In genomic region chr18:34223164-34223892, GRCh38 we compare ENCODE assay signal across 8 cellular contexts. TPM values are rescaled to one million over a fixed set of nuclear protein-coding genes. Genes with fewer than 3 reads are reported as not detected.
A peak's percentile ranks its signal among the peaks of the same experiment; 100 is the strongest.
DNase-seq lines count a peak whose midpoint lies in the region; ATAC-seq and TF ChIP-seq lines count a peak whose summit lies in the region.

No MANE protein-coding gene starts in this region.

- H3K4me1 ChIP-seq in right lobe of liver (peaks cover 0 to 25% (median 6%) of the 10 kb centered on the region in 4 donors), aorta (ENCODE audit: control insufficient read depth in 1 of 2, insufficient read depth in 2 of 2, low read length in 2 of 2) (no peaks in the 10 kb centered on the region)

- H3K27me3 ChIP-seq in right lobe of liver (peaks cover 0 to 27% of the 10 kb centered on the region in 2 donors), aorta (ENCODE audit: control insufficient read depth in 1 of 2, insufficient read depth in 2 of 2, low read length in 1 of 2) (no peaks in the 10 kb centered on the region)

- peaks cover 15% of the 10 kb centered on the region for H3K4me1 Mint-ChIP-seq in stimulated activated naive CD8-positive, alpha-beta T cell treated with anti-CD3 and anti-CD28 coated beads, Interleukin-15, amount 100 ng/mL, for 72 hours
- H3K4me1 Mint-ChIP-seq in activated CD8-positive, alpha-beta memory T cell treated with anti-CD3 and anti-CD28 coated beads, Interleukin-2, amount 10 ng/mL, durations not matched to agents 7 days and 5 days = no peaks in the 10 kb centered on the region
- H3K4me1 Mint-ChIP-seq in activated T-helper 2 cell treated with anti-CD3 and anti-CD28 coated beads, Interferon-gamma antibody, Interleukin-2, Interleukin-4, amounts not matched to agents 10 μg/mL and 5 μg/mL and 100 μg/mL, durations not matched to agents 14 hours and 24 hours and 36 hours (ENCODE audit: low read depth) = no peaks in the 10 kb centered on the region

- no peak for TF ChIP-seq POLR2A in right lobe of liver (IDR thresholded peaks at IDR 0.05)

- peaks cover 0 to under 1% of the 10 kb centered on the region in 2 donors for H3K9me3 Mint-ChIP-seq in stimulated activated naive CD8-positive, alpha-beta T cell treated with anti-CD3 and anti-CD28 coated beads, Interleukin-15, amount 100 ng/mL, for 72 hours
- no peaks in the 10 kb centered on the region for H3K9me3 Mint-ChIP-seq in activated CD8-positive, alpha-beta memory T cell treated with anti-CD3 and anti-CD28 coated beads, Interleukin-2, amount 10 ng/mL, durations not matched to agents 7 days and 5 days (ENCODE audit: low read depth)
- H3K9me3 Mint-ChIP-seq in activated T-helper 2 cell treated with anti-CD3 and anti-CD28 coated beads, Interferon-gamma antibody, Interleukin-2, Interleukin-4, amounts not matched to agents 10 μg/mL and 5 μg/mL and 100 μg/mL, durations not matched to agents 14 hours and 24 hours and 36 hours = no peaks in the 10 kb centered on the region

- intact Hi-C loops in right lobe of liver (cut with DNase I) = no loop called here
- intact Hi-C loops in aorta (cut with DNase I) = loop anchor here in 1 of 2 donors (10.0 kb wide), 2 partner anchors 561 to 1869 kb away; no protein-coding TSS in a partner anchor
- intact Hi-C loops in activated T-helper 2 cell treated with anti-CD3 and anti-CD28 coated beads, Interferon-gamma antibody, Interleukin-2, Interleukin-4, amounts not matched to agents 10 μg/mL and 5 μg/mL and 100 μg/mL, durations not matched to agents 14 hours and 24 hours and 36 hours (cut with micrococcal nuclease) = no loop called here

- TF ChIP-seq CTCF in astrocyte of the cerebellum (IDR thresholded peaks at IDR 0.05; ENCODE audit: low read depth, low read length, missing control alignments) (no peak), right lobe of liver (IDR thresholded peaks at IDR 0.05) (no peak)

- H3K36me3 ChIP-seq in right lobe of liver (no peaks in the 10 kb centered on the region), aorta (ENCODE audit: control insufficient read depth in 1 of 2, insufficient read depth in 2 of 2, low read length in 1 of 2) (no peaks in the 10 kb centered on the region)

- no peak for DNase-seq in stimulated activated naive CD8-positive, alpha-beta T cell treated with anti-CD3 and anti-CD28 coated beads, Interleukin-15, amount 100 ng/mL, for 72 hours
- DNase-seq in stimulated activated naive CD8-positive, alpha-beta T cell treated with anti-CD3 and anti-CD28 coated beads, Interleukin-15, Interleukin-2, amounts not matched to agents 100 U/mL and 50 U/mL, for 24 hours = no peak
- no peak for DNase-seq in astrocyte of the cerebellum (ENCODE audit: low read depth)
- peak in 2 of 3 donors; percentile 20 to 44 for DNase-seq in right lobe of liver
- DNase-seq in aorta = peak in 1 of 2 donors; percentile 73
- no peak for DNase-seq in effector CD4-positive, alpha-beta T cell
- DNase-seq in activated CD8-positive, alpha-beta memory T cell treated with anti-CD3 and anti-CD28 coated beads, Interleukin-2, amount 10 ng/mL, durations not matched to agents 7 days and 5 days = no peak
- DNase-seq in activated T-helper 2 cell treated with anti-CD3 and anti-CD28 coated beads, Interferon-gamma antibody, Interleukin-2, Interleukin-4, amounts not matched to agents 10 μg/mL and 5 μg/mL and 100 μg/mL, durations not matched to agents 14 hours and 24 hours and 36 hours (ENCODE audit: low spot score) = no peak

- ATAC-seq in stimulated activated naive CD8-positive, alpha-beta T cell treated with anti-CD3 and anti-CD28 coated beads, Interleukin-15, amount 100 ng/mL, for 72 hours = peak; percentile 26
- no peak for ATAC-seq in stimulated activated naive CD8-positive, alpha-beta T cell treated with anti-CD3 and anti-CD28 coated beads, Interleukin-15, Interleukin-2, amounts not matched to agents 100 U/mL and 50 U/mL, for 24 hours
- peak; percentile 25 to 56 (median 37) for ATAC-seq in right lobe of liver
- ATAC-seq in aorta (ENCODE audit: low FRiP score) = no peak
- ATAC-seq in activated CD8-positive, alpha-beta memory T cell treated with anti-CD3 and anti-CD28 coated beads, Interleukin-2, amount 10 ng/mL, durations not matched to agents 7 days and 5 days = no peak

- WGBS in right lobe of liver (ENCODE audit: insufficient coverage, low coverage, low lambda C conversion rate, missing lambda C conversion rate) = 6% methylated on average over 21 of the region's 51 CpGs
- WGBS in aorta, 2 donors = 1 to 2% methylated on average over 51 of the region's 51 CpGs

- in situ Hi-C loops in astrocyte of the cerebellum (cut with HindIII; ENCODE audit: low sequenced_read_pairs) = no loop called here

- peaks cover 40% of the 10 kb centered on the region for H3K27me3 Mint-ChIP-seq in stimulated activated naive CD8-positive, alpha-beta T cell treated with anti-CD3 and anti-CD28 coated beads, Interleukin-15, amount 100 ng/mL, for 72 hours
- peaks cover 29% of the 10 kb centered on the region for H3K27me3 Mint-ChIP-seq in activated CD8-positive, alpha-beta memory T cell treated with anti-CD3 and anti-CD28 coated beads, Interleukin-2, amount 10 ng/mL, durations not matched to agents 7 days and 5 days
- peaks cover 33% of the 10 kb centered on the region for H3K27me3 Mint-ChIP-seq in activated T-helper 2 cell treated with anti-CD3 and anti-CD28 coated beads, Interferon-gamma antibody, Interleukin-2, Interleukin-4, amounts not matched to agents 10 μg/mL and 5 μg/mL and 100 μg/mL, durations not matched to agents 14 hours and 24 hours and 36 hours (ENCODE audit: low read depth)

- H3K4me3 ChIP-seq in astrocyte of the cerebellum (ENCODE audit: low read depth, low read length) = peak overlapping the region; percentile 56
- H3K4me3 ChIP-seq in right lobe of liver = peak overlapping the region in 2 of 3 donors; percentile 25 to 38
- H3K4me3 ChIP-seq in aorta (ENCODE audit: low read length in 2 of 2) = peak overlapping the region; percentile 59 to 62

- H3K4me3 Mint-ChIP-seq in stimulated activated naive CD8-positive, alpha-beta T cell treated with anti-CD3 and anti-CD28 coated beads, Interleukin-15, amount 100 ng/mL, for 72 hours = peak overlapping the region in 1 of 2 donors; percentile 42
- H3K4me3 Mint-ChIP-seq in activated CD8-positive, alpha-beta memory T cell treated with anti-CD3 and anti-CD28 coated beads, Interleukin-2, amount 10 ng/mL, durations not matched to agents 7 days and 5 days = no peak overlapping the region
- no peak overlapping the region for H3K4me3 Mint-ChIP-seq in activated T-helper 2 cell treated with anti-CD3 and anti-CD28 coated beads, Interferon-gamma antibody, Interleukin-2, Interleukin-4, amounts not matched to agents 10 μg/mL and 5 μg/mL and 100 μg/mL, durations not matched to agents 14 hours and 24 hours and 36 hours (ENCODE audit: low read depth)

- no peak overlapping the region for H3K27ac Mint-ChIP-seq in stimulated activated naive CD8-positive, alpha-beta T cell treated with anti-CD3 and anti-CD28 coated beads, Interleukin-15, amount 100 ng/mL, for 72 hours
- H3K27ac Mint-ChIP-seq in activated CD8-positive, alpha-beta memory T cell treated with anti-CD3 and anti-CD28 coated beads, Interleukin-2, amount 10 ng/mL, durations not matched to agents 7 days and 5 days = no peak overlapping the region
- no peak overlapping the region for H3K27ac Mint-ChIP-seq in activated T-helper 2 cell treated with anti-CD3 and anti-CD28 coated beads, Interferon-gamma antibody, Interleukin-2, Interleukin-4, amounts not matched to agents 10 μg/mL and 5 μg/mL and 100 μg/mL, durations not matched to agents 14 hours and 24 hours and 36 hours

- H3K36me3 Mint-ChIP-seq in activated CD8-positive, alpha-beta memory T cell treated with anti-CD3 and anti-CD28 coated beads, Interleukin-2, amount 10 ng/mL, durations not matched to agents 7 days and 5 days = peaks cover 3% of the 10 kb centered on the region
- no peaks in the 10 kb centered on the region for H3K36me3 Mint-ChIP-seq in activated T-helper 2 cell treated with anti-CD3 and anti-CD28 coated beads, Interferon-gamma antibody, Interleukin-2, Interleukin-4, amounts not matched to agents 10 μg/mL and 5 μg/mL and 100 μg/mL, durations not matched to agents 14 hours and 24 hours and 36 hours (ENCODE audit: low read depth)

- H3K9me3 ChIP-seq in right lobe of liver (no peaks in the 10 kb centered on the region), aorta (ENCODE audit: control insufficient read depth, low read length) (peaks cover 1% of the 10 kb centered on the region)

- CTCF ChIA-PET in activated CD8-positive, alpha-beta memory T cell treated with anti-CD3 and anti-CD28 coated beads, Interleukin-2, amount 10 ng/mL, durations not matched to agents 7 days and 5 days (lab: Charles Lee) = no interaction called here

- H3K27ac ChIP-seq in right lobe of liver = no peak overlapping the region
- no peak overlapping the region for H3K27ac ChIP-seq in aorta (ENCODE audit: low read depth in 1 of 2, low read length in 2 of 2)

RNA-seq across cellular contexts. Expression of gene NOL4, which starts 1.4 kb away (rescaled TPM):
- total RNA-seq in right lobe of liver = 1 to 10 TPM in 2 of 6 experiments, under 1 TPM in 4; 0.27 to 2.8 (median 0.74) TPM
- total RNA-seq in aorta = under 1 TPM in 1 of 2 donors, not detected in 1; 0.62 TPM
- polyA plus RNA-seq in aorta = under 1 TPM in 1 of 2 donors, not detected in 1; 0.03 TPM
- not detected for total RNA-seq in activated CD8-positive, alpha-beta memory T cell treated with anti-CD3 and anti-CD28 coated beads, Interleukin-2, amount 10 ng/mL, durations not matched to agents 7 days and 5 days
- total RNA-seq in activated T-helper 2 cell treated with anti-CD3 and anti-CD28 coated beads, Interferon-gamma antibody, Interleukin-2, Interleukin-4, amounts not matched to agents 10 μg/mL and 5 μg/mL and 100 μg/mL, durations not matched to agents 14 hours and 24 hours and 36 hours = not detected in 2 replicates

Comparison
In these comparisons a context has a peak if more than half of its experiments do, and no peak if none do; other contexts are left out.
1. ATAC-seq: peak in stimulated activated naive CD8-positive, alpha-beta T cell treated with anti-CD3 and anti-CD28 coated beads, Interleukin-15, amount 100 ng/mL, for 72 hours (single experiment) and right lobe of liver (4 of 4); none in stimulated activated naive CD8-positive, alpha-beta T cell treated with anti-CD3 and anti-CD28 coated beads, Interleukin-15, Interleukin-2, amounts not matched to agents 100 U/mL and 50 U/mL, for 24 hours (single experiment), aorta (single experiment) and activated CD8-positive, alpha-beta memory T cell treated with anti-CD3 and anti-CD28 coated beads, Interleukin-2, amount 10 ng/mL, durations not matched to agents 7 days and 5 days (single experiment).
2. DNase-seq: peak in right lobe of liver (2 of 3); none in stimulated activated naive CD8-positive, alpha-beta T cell treated with anti-CD3 and anti-CD28 coated beads, Interleukin-15, amount 100 ng/mL, for 72 hours (0 of 2), stimulated activated naive CD8-positive, alpha-beta T cell treated with anti-CD3 and anti-CD28 coated beads, Interleukin-15, Interleukin-2, amounts not matched to agents 100 U/mL and 50 U/mL, for 24 hours (single experiment), astrocyte of the cerebellum (single experiment), effector CD4-positive, alpha-beta T cell (single experiment), activated CD8-positive, alpha-beta memory T cell treated with anti-CD3 and anti-CD28 coated beads, Interleukin-2, amount 10 ng/mL, durations not matched to agents 7 days and 5 days (single experiment) and activated T-helper 2 cell treated with anti-CD3 and anti-CD28 coated beads, Interferon-gamma antibody, Interleukin-2, Interleukin-4, amounts not matched to agents 10 μg/mL and 5 μg/mL and 100 μg/mL, durations not matched to agents 14 hours and 24 hours and 36 hours (single experiment).
3. Peak in every context shown above with its lines, with median percentiles within 50 percentile points of each other: H3K4me3 ChIP-seq.